ENCODE assay signal across 7 cellular contexts in genomic region chrX:117803463-117803862, GRCh38.
"Had no signal": no experiment of that assay in that cellular context is flagged by ENCODE, and none has a peak within 500 bp of the region (broad histone marks: within the 10 kb centered on the region; RNA-seq: fewer than 3 reads in every experiment).

No MANE protein-coding gene starts in this region.

- DNase-seq: GDM1, GF-D8 had no signal

- H3K4me3 ChIP-seq: GM12878 had no signal

- ATAC-seq: GM12878 had no signal

- FAIRE-seq: G401.6, GM12878, GM12891, GM18507, GM19239 had no signal
